In genomic region chr14:64950889-64951288, GRCh38 we compare ENCODE assay signal across 13 cellular contexts. TPM values are rescaled to one million over a fixed set of nuclear protein-coding genes. Genes with fewer than 3 reads are reported as not detected.
"Had no signal": no experiment of that assay in that cellular context is flagged by ENCODE, and none has a peak within 500 bp of the region (broad histone marks: within the 10 kb centered on the region; RNA-seq: fewer than 3 reads in every experiment).

No MANE protein-coding gene starts in this region.

- H3K27ac ChIP-seq: right lobe of liver, SK-N-MC, WERI-Rb-1 had no signal

- H3K9me3 ChIP-seq: right lobe of liver had no signal

- ATAC-seq: activated CD4-positive, alpha-beta T cell treated with anti-CD3 and anti-CD28 coated beads for 36 hours; activated CD8-positive, alpha-beta T cell treated with anti-CD3 and anti-CD28 coated beads for 36 hours; esophagus mucosa; right lobe of liver; T-cell had no signal

- DNase-seq: activated CD4-positive, alpha-beta T cell treated with anti-CD3 and anti-CD28 coated beads for 36 hours; activated CD8-positive, alpha-beta memory T cell treated with anti-CD3 and anti-CD28 coated beads, Interleukin-2, amount 50 U/mL, for 48 hours; activated CD8-positive, alpha-beta T cell treated with anti-CD3 and anti-CD28 coated beads for 36 hours; activated naive CD4-positive, alpha-beta T cell treated with anti-CD3 and anti-CD28 coated beads for 36 hours; right lobe of liver; stimulated activated CD4-positive, alpha-beta T cell treated with anti-CD3 and anti-CD28 coated beads, Interleukin-2, amount 100 ng/mL, for 24 hours; T-cell; WERI-Rb-1 had no signal

- H3K4me3 Mint-ChIP-seq: activated CD4-positive, alpha-beta T cell treated with anti-CD3 and anti-CD28 coated beads for 36 hours; activated CD8-positive, alpha-beta T cell treated with anti-CD3 and anti-CD28 coated beads for 36 hours; activated naive CD4-positive, alpha-beta T cell treated with anti-CD3 and anti-CD28 coated beads for 36 hours; dendritic cell treated with granulocyte-macrophage colony-stimulating factor and Interleukin-4, amounts not matched to agents 40 ng/mL and 50 ng/mL, for 4 days; stimulated activated naive CD8-positive, alpha-beta T cell treated with anti-CD3 and anti-CD28 coated beads, Interleukin-15, Interleukin-2, amounts not matched to agents 100 ng/mL and 50 ng/mL, for 24 hours; T-cell had no signal

- H3K9me3 Mint-ChIP-seq: activated CD8-positive, alpha-beta T cell treated with anti-CD3 and anti-CD28 coated beads for 36 hours; activated naive CD4-positive, alpha-beta T cell treated with anti-CD3 and anti-CD28 coated beads for 36 hours; dendritic cell treated with granulocyte-macrophage colony-stimulating factor and Interleukin-4, amounts not matched to agents 40 ng/mL and 50 ng/mL, for 4 days; stimulated activated naive CD8-positive, alpha-beta T cell treated with anti-CD3 and anti-CD28 coated beads, Interleukin-15, Interleukin-2, amounts not matched to agents 100 ng/mL and 50 ng/mL, for 24 hours; T-cell had no signal

- H3K4me3 ChIP-seq: right lobe of liver, SK-N-MC had no signal

- H3K27me3 Mint-ChIP-seq: activated CD4-positive, alpha-beta T cell treated with anti-CD3 and anti-CD28 coated beads for 36 hours; activated CD8-positive, alpha-beta T cell treated with anti-CD3 and anti-CD28 coated beads for 36 hours; dendritic cell treated with granulocyte-macrophage colony-stimulating factor and Interleukin-4, amounts not matched to agents 40 ng/mL and 50 ng/mL, for 4 days; stimulated activated naive CD8-positive, alpha-beta T cell treated with anti-CD3 and anti-CD28 coated beads, Interleukin-15, Interleukin-2, amounts not matched to agents 100 ng/mL and 50 ng/mL, for 24 hours; T-cell had no signal

- H3K27ac Mint-ChIP-seq: activated CD4-positive, alpha-beta T cell treated with anti-CD3 and anti-CD28 coated beads for 36 hours; activated CD8-positive, alpha-beta T cell treated with anti-CD3 and anti-CD28 coated beads for 36 hours; activated naive CD4-positive, alpha-beta T cell treated with anti-CD3 and anti-CD28 coated beads for 36 hours; dendritic cell treated with granulocyte-macrophage colony-stimulating factor and Interleukin-4, amounts not matched to agents 40 ng/mL and 50 ng/mL, for 4 days; stimulated activated naive CD8-positive, alpha-beta T cell treated with anti-CD3 and anti-CD28 coated beads, Interleukin-15, Interleukin-2, amounts not matched to agents 100 ng/mL and 50 ng/mL, for 24 hours; T-cell had no signal

- H3K36me3 ChIP-seq: right lobe of liver, WERI-Rb-1 had no signal

- H3K27me3 ChIP-seq: right lobe of liver had no signal

RNA-seq across cellular contexts. Expression of gene GPX2, which starts 8.3 kb away (rescaled TPM):
- total RNA-seq: activated CD4-positive, alpha-beta T cell treated with anti-CD3 and anti-CD28 coated beads for 36 hours; activated CD8-positive, alpha-beta T cell treated with anti-CD3 and anti-CD28 coated beads for 36 hours; activated naive CD4-positive, alpha-beta T cell treated with anti-CD3 and anti-CD28 coated beads for 36 hours had no signal
- polyA plus RNA-seq: neural cell had no signal
